35 cellular contexts compared by ENCODE assay signal in the genomic region with DNA sequence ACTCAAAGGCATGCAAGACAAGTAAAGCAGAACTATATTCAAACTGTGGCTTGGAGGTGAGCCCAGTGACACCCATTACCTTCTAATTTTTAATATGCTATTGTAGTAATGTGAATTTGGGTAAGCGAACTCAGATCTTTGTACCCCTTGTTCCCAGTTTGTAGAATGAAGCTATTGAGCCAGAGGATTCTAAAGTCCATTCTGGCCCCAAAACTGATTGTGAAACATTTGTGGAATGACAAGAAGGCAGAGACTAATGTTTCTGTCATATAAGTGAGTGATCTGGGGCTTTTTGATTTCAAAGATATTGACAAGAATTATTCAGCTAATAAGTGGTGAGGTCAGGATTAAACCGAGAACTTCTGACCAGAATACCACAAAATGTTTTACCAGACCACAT.
DNase-seq lines count a peak whose midpoint lies in the region; ATAC-seq, FAIRE-seq and TF ChIP-seq lines count a peak whose summit lies in the region.
"Had no signal": no experiment of that assay in that cellular context is flagged by ENCODE, and none has a peak within 500 bp of the region (broad histone marks: within the 10 kb centered on the region; RNA-seq: fewer than 3 reads in every experiment).

No MANE protein-coding gene starts in this region.

- H3K36me3 ChIP-seq in HepG2 (replicated peaks in 1 of 2; ENCODE audit: control insufficient read depth in 1 of 2, insufficient read depth in 2 of 2, low read length in 2 of 2), result no peaks in the 10 kb centered on the region
- H3K36me3 ChIP-seq in liver (ENCODE audit: control insufficient read depth in 4 of 4, insufficient read depth in 3 of 4, low read depth in 1 of 4, low read length in 3 of 4), result no peaks in the 10 kb centered on the region
- no peaks in the 10 kb centered on the region for H3K36me3 ChIP-seq in right lobe of liver
- no peaks in the 10 kb centered on the region for H3K36me3 ChIP-seq in effector memory CD4-positive, alpha-beta T cell (ENCODE audit: control insufficient read depth, insufficient read depth, low read length)
- H3K36me3 ChIP-seq: BE2C; BLaER1; BLaER1 treated with 17β-estradiol and CSF1 and Interleukin-3, amounts not matched to agents 10 nM and 100 nM had no signal

- H3K79me2 ChIP-seq in HepG2 (ENCODE audit: insufficient read depth, low read length), result no peaks in the 10 kb centered on the region

- in situ Hi-C loops in HepG2 (cut with HindIII; ENCODE audit: extremely low pct_ligation_motif_present, low pct_unique_long_range_greater_than_20kb), result no loop called here

- H3K27ac ChIP-seq in HepG2 (ENCODE audit: extremely low read length, insufficient read depth, low read length) (no peak overlapping the region), liver (ENCODE audit: low read depth in 1 of 2, low read length in 2 of 2) (no peak overlapping the region), right lobe of liver (no peak overlapping the region)
- no peak overlapping the region for H3K27ac ChIP-seq in effector memory CD4-positive, alpha-beta T cell (ENCODE audit: insufficient read depth, low read length, poor library complexity, severe bottlenecking)
- H3K27ac ChIP-seq: 22Rv1; A549; BLaER1; BLaER1 treated with 17β-estradiol and CSF1 and Interleukin-3, amounts not matched to agents 10 nM and 100 nM; C4-2B had no signal

- no peaks in the 10 kb centered on the region for H3K4me1 Mint-ChIP-seq in activated CD8-positive, alpha-beta memory T cell treated with anti-CD3 and anti-CD28 coated beads, Interleukin-2, amount 10 ng/mL, durations not matched to agents 7 days and 5 days
- H3K4me1 Mint-ChIP-seq in stimulated activated memory B cell treated with anti-CD40 and anti-IgM and Interleukin-4, amounts not matched to agents 10 μg/mL and 1 μg/mL and 100 μg/mL, for 72 hours, result no peaks in the 10 kb centered on the region
- H3K4me1 Mint-ChIP-seq: B cell; CD14-positive monocyte; CD4-positive, alpha-beta memory T cell; CD4-positive, CD25-positive, alpha-beta regulatory T cell; CD8-positive, alpha-beta memory T cell had no signal

- no peak overlapping the region for H3K4me3 Mint-ChIP-seq in activated CD8-positive, alpha-beta memory T cell treated with anti-CD3 and anti-CD28 coated beads, Interleukin-2, amount 10 ng/mL, durations not matched to agents 7 days and 5 days
- no peak overlapping the region for H3K4me3 Mint-ChIP-seq in stimulated activated memory B cell treated with anti-CD40 and anti-IgM and Interleukin-4, amounts not matched to agents 10 μg/mL and 1 μg/mL and 100 μg/mL, for 72 hours
- H3K4me3 Mint-ChIP-seq: B cell; CD14-positive monocyte; CD4-positive, alpha-beta memory T cell; CD4-positive, alpha-beta T cell; CD4-positive, CD25-positive, alpha-beta regulatory T cell; CD8-positive, alpha-beta memory T cell; CD8-positive, alpha-beta T cell had no signal

- no peak for TF ChIP-seq RAD21 in HepG2 (CRISPR knock-in tag; IDR thresholded peaks at IDR 0.05)
- no peak for TF ChIP-seq RAD21 in liver (IDR thresholded peaks at IDR 0.05)

- H3K9me3 ChIP-seq in HepG2 (ENCODE audit: low read length) (peaks cover 93% of the 10 kb centered on the region), liver (ENCODE audit: control insufficient read depth in 4 of 4, low read length in 3 of 4) (peaks cover 1 to 16% (median 3%) of the 10 kb centered on the region in 4 donors), right lobe of liver (no peaks in the 10 kb centered on the region)
- H3K9me3 ChIP-seq in effector memory CD4-positive, alpha-beta T cell (ENCODE audit: control insufficient read depth, low read length), result no peaks in the 10 kb centered on the region
- H3K9me3 ChIP-seq: BE2C, BLaER1, Caco-2 had no signal

- H3K4me2 ChIP-seq in HepG2 (ENCODE audit: low read depth, low read length), result no peak overlapping the region
- H3K4me2 ChIP-seq: A549; BLaER1; BLaER1 treated with 17β-estradiol and CSF1 and Interleukin-3, amounts not matched to agents 10 nM and 100 nM had no signal

- no peak overlapping the region for H3K4me3 ChIP-seq in HepG2 (replicated peaks in 1 of 3; ENCODE audit: insufficient read depth in 1 of 3, low read depth in 2 of 3, low read length in 3 of 3)
- H3K4me3 ChIP-seq in liver (ENCODE audit: low read depth in 1 of 3, low read length in 3 of 3), result no peak overlapping the region
- H3K4me3 ChIP-seq in right lobe of liver, result no peak overlapping the region
- no peak overlapping the region for H3K4me3 ChIP-seq in effector memory CD4-positive, alpha-beta T cell (ENCODE audit: insufficient read depth, low read depth, low read length, poor library complexity, severe bottlenecking)
- H3K4me3 ChIP-seq: A549; BLaER1; BLaER1 treated with 17β-estradiol and CSF1 and Interleukin-3, amounts not matched to agents 10 nM and 100 nM had no signal

- no peaks in the 10 kb centered on the region for H3K36me3 Mint-ChIP-seq in activated CD8-positive, alpha-beta memory T cell treated with anti-CD3 and anti-CD28 coated beads, Interleukin-2, amount 10 ng/mL, durations not matched to agents 7 days and 5 days
- H3K36me3 Mint-ChIP-seq in stimulated activated memory B cell treated with anti-CD40 and anti-IgM and Interleukin-4, amounts not matched to agents 10 μg/mL and 1 μg/mL and 100 μg/mL, for 72 hours, result no peaks in the 10 kb centered on the region
- H3K36me3 Mint-ChIP-seq: CD14-positive monocyte; CD4-positive, alpha-beta memory T cell; CD4-positive, CD25-positive, alpha-beta regulatory T cell; CD8-positive, alpha-beta memory T cell; CD8-positive, alpha-beta T cell had no signal

- H3K27ac Mint-ChIP-seq in activated CD8-positive, alpha-beta memory T cell treated with anti-CD3 and anti-CD28 coated beads, Interleukin-2, amount 10 ng/mL, durations not matched to agents 7 days and 5 days, result no peak overlapping the region
- H3K27ac Mint-ChIP-seq in stimulated activated memory B cell treated with anti-CD40 and anti-IgM and Interleukin-4, amounts not matched to agents 10 μg/mL and 1 μg/mL and 100 μg/mL, for 72 hours, result no peak overlapping the region
- H3K27ac Mint-ChIP-seq: B cell; CD14-positive monocyte; CD4-positive, alpha-beta memory T cell; CD4-positive, alpha-beta T cell; CD4-positive, CD25-positive, alpha-beta regulatory T cell; CD8-positive, alpha-beta memory T cell; CD8-positive, alpha-beta T cell had no signal

- no peak for TF ChIP-seq POLR2A in HepG2 (IDR thresholded peaks at IDR 0.05; ENCODE audit: insufficient read depth in 1 of 2, low read depth in 2 of 2, low read length in 2 of 2)
- TF ChIP-seq POLR2A in right lobe of liver (IDR thresholded peaks at IDR 0.05), result no peak

- CTCF ChIA-PET in HepG2 (lab: Yijun Ruan, JAX; ENCODE audit: low intra/inter-chr PET ratio, low total read pairs), result no interaction called here
- CTCF ChIA-PET in activated CD8-positive, alpha-beta memory T cell treated with anti-CD3 and anti-CD28 coated beads, Interleukin-2, amount 10 ng/mL, durations not matched to agents 7 days and 5 days (lab: Charles Lee), result no interaction called here

- TF ChIP-seq CTCF in HepG2 (CRISPR knock-in tag; IDR thresholded peaks at IDR 0.05), result no peak
- TF ChIP-seq CTCF in liver (IDR thresholded peaks at IDR 0.05; ENCODE audit: low read depth, low read length, missing input control), result no peak
- TF ChIP-seq CTCF in right lobe of liver (IDR thresholded peaks at IDR 0.05), result no peak

- BruUV-seq in HepG2 (replicated peaks; lab: Mats Ljungman, UMichigan), result no TSS peak

- POLR2A ChIA-PET in HepG2 (lab: Yijun Ruan, JAX), result no interaction called here

- 4% methylated on average over 2 of the region's 2 CpGs for WGBS in HepG2 (ENCODE audit: low lambda C conversion rate)
- 63% methylated on average over 2 of the region's 2 CpGs for WGBS in liver
- 60% methylated on average over 2 of the region's 2 CpGs for WGBS in right lobe of liver (ENCODE audit: insufficient coverage, low coverage, low lambda C conversion rate, missing lambda C conversion rate)

- FAIRE-seq in HepG2 (lab: Jason Lieb, UNC), result no peak
- FAIRE-seq: A549, D721Med had no signal

- no peaks in the 10 kb centered on the region for H3K4me1 ChIP-seq in HepG2 (ENCODE audit: insufficient read depth, low read length)
- no peaks in the 10 kb centered on the region for H3K4me1 ChIP-seq in liver (ENCODE audit: control insufficient read depth in 4 of 4, insufficient read depth in 4 of 4, low read length in 3 of 4)
- no peaks in the 10 kb centered on the region for H3K4me1 ChIP-seq in right lobe of liver
- no peaks in the 10 kb centered on the region for H3K4me1 ChIP-seq in effector memory CD4-positive, alpha-beta T cell (ENCODE audit: control insufficient read depth, insufficient read depth, low read length, poor library complexity, severe bottlenecking)
- H3K4me1 ChIP-seq: A549; BE2C; BLaER1; BLaER1 treated with 17β-estradiol and CSF1 and Interleukin-3, amounts not matched to agents 10 nM and 100 nM; Caco-2 had no signal

- H2AFZ ChIP-seq in HepG2 (ENCODE audit: low read length), result no peak overlapping the region

- intact Hi-C loops in HepG2 (cut with micrococcal nuclease; ENCODE audit: unreplicated experiment), result no loop called here
- intact Hi-C loops in right lobe of liver (cut with DNase I), result no loop called here

- H4K20me1 ChIP-seq in HepG2 (ENCODE audit: insufficient read depth, low read length), result no peaks in the 10 kb centered on the region
- H4K20me1 ChIP-seq: BLaER1; BLaER1 treated with 17β-estradiol and CSF1 and Interleukin-3, amounts not matched to agents 10 nM and 100 nM had no signal

- H3K27me3 ChIP-seq in HepG2 (ENCODE audit: control insufficient read depth in 1 of 2, insufficient read depth in 2 of 2, low read length in 2 of 2), result no peaks in the 10 kb centered on the region
- H3K27me3 ChIP-seq in liver (ENCODE audit: control insufficient read depth in 4 of 4, insufficient read depth in 4 of 4, low read length in 3 of 4), result peaks cover 0 to 6% (median 3%) of the 10 kb centered on the region in 4 donors
- H3K27me3 ChIP-seq in right lobe of liver, result peaks cover 0 to 16% of the 10 kb centered on the region in 2 donors
- no peaks in the 10 kb centered on the region for H3K27me3 ChIP-seq in effector memory CD4-positive, alpha-beta T cell (replicated peaks; ENCODE audit: control insufficient read depth, insufficient read depth, low read length, poor library complexity, severe bottlenecking)
- H3K27me3 ChIP-seq: BE2C; BLaER1; BLaER1 treated with 17β-estradiol and CSF1 and Interleukin-3, amounts not matched to agents 10 nM and 100 nM had no signal

- DNase-seq in left lobe of liver (ENCODE audit: low spot score) (no peak), HepG2 (ENCODE audit: low spot score) (no peak), right lobe of liver (no peak), T-helper 2 cell (no peak)
- DNase-seq in activated CD8-positive, alpha-beta memory T cell treated with anti-CD3 and anti-CD28 coated beads, Interleukin-2, amount 10 ng/mL, durations not matched to agents 7 days and 5 days, result no peak
- DNase-seq in effector memory CD4-positive, alpha-beta T cell, result no peak
- DNase-seq: 8988T; ACHN; AML-193; BE2C; C1 segment of cervical spinal cord; Caco-2; Calu3; CD4-positive, alpha-beta memory T cell; CD4-positive, alpha-beta T cell; CD4-positive, CD25-positive, alpha-beta regulatory T cell; CD8-positive, alpha-beta memory T cell; CD8-positive, alpha-beta T cell; COR-L47; DMS 273 treated with DMSO at 0.1 percent for 48 hours; DMS153; DMS79; DMS79 treated with DMSO at 0.1 percent for 48 hours; DND-41; EL had no signal

- no peak overlapping the region for H3K9ac ChIP-seq in HepG2 (ENCODE audit: insufficient read depth, low read depth, low read length)
- H3K9ac ChIP-seq in liver (ENCODE audit: low read depth in 1 of 2, low read length in 2 of 2), result no peak overlapping the region
- H3K9ac ChIP-seq: BLaER1; BLaER1 treated with 17β-estradiol and CSF1 and Interleukin-3, amounts not matched to agents 10 nM and 100 nM had no signal

- H3K9me3 Mint-ChIP-seq in activated CD8-positive, alpha-beta memory T cell treated with anti-CD3 and anti-CD28 coated beads, Interleukin-2, amount 10 ng/mL, durations not matched to agents 7 days and 5 days (ENCODE audit: low read depth), result no peaks in the 10 kb centered on the region
- H3K9me3 Mint-ChIP-seq in stimulated activated memory B cell treated with anti-CD40 and anti-IgM and Interleukin-4, amounts not matched to agents 10 μg/mL and 1 μg/mL and 100 μg/mL, for 72 hours, result peaks cover 12% of the 10 kb centered on the region

- TF ChIP-seq EP300 in HepG2 (IDR thresholded peaks at IDR 0.05; ENCODE audit: low read depth in 2 of 2, low read length in 2 of 2) (no peak), HepG2 (CRISPR knock-in tag; IDR thresholded peaks at IDR 0.05; ENCODE audit: borderline replicate concordance) (no peak)

- H3K27me3 Mint-ChIP-seq in activated CD8-positive, alpha-beta memory T cell treated with anti-CD3 and anti-CD28 coated beads, Interleukin-2, amount 10 ng/mL, durations not matched to agents 7 days and 5 days, result no peaks in the 10 kb centered on the region
- H3K27me3 Mint-ChIP-seq in stimulated activated memory B cell treated with anti-CD40 and anti-IgM and Interleukin-4, amounts not matched to agents 10 μg/mL and 1 μg/mL and 100 μg/mL, for 72 hours, result no peaks in the 10 kb centered on the region
- H3K27me3 Mint-ChIP-seq: B cell; CD4-positive, alpha-beta memory T cell; CD4-positive, alpha-beta T cell had no signal

- ATAC-seq in left lobe of liver (peak; percentile 26), HepG2 (no peak), right lobe of liver (peak in 3 of 4 donors; percentile 35 to 61 (median 36))
- no peak for ATAC-seq in activated CD8-positive, alpha-beta memory T cell treated with anti-CD3 and anti-CD28 coated beads, Interleukin-2, amount 10 ng/mL, durations not matched to agents 7 days and 5 days
- ATAC-seq in stimulated activated memory B cell treated with anti-CD40 and anti-IgM and Interleukin-4, amounts not matched to agents 10 μg/mL and 1 μg/mL and 100 μg/mL, for 72 hours, result no peak
- ATAC-seq: A549; CD8-positive, alpha-beta T cell had no signal

Comparison
In these comparisons a context has a peak if more than half of its experiments do, and no peak if none do; other contexts are left out.
1. ATAC-seq: peak in left lobe of liver (single experiment) and right lobe of liver (3 of 4); none in HepG2 (single experiment), activated CD8-positive, alpha-beta memory T cell treated with anti-CD3 and anti-CD28 coated beads, Interleukin-2, amount 10 ng/mL, durations not matched to agents 7 days and 5 days (single experiment) and stimulated activated memory B cell treated with anti-CD40 and anti-IgM and Interleukin-4, amounts not matched to agents 10 μg/mL and 1 μg/mL and 100 μg/mL, for 72 hours (single experiment).